ENCODE assay signal across 8 cellular contexts in the genomic region with DNA sequence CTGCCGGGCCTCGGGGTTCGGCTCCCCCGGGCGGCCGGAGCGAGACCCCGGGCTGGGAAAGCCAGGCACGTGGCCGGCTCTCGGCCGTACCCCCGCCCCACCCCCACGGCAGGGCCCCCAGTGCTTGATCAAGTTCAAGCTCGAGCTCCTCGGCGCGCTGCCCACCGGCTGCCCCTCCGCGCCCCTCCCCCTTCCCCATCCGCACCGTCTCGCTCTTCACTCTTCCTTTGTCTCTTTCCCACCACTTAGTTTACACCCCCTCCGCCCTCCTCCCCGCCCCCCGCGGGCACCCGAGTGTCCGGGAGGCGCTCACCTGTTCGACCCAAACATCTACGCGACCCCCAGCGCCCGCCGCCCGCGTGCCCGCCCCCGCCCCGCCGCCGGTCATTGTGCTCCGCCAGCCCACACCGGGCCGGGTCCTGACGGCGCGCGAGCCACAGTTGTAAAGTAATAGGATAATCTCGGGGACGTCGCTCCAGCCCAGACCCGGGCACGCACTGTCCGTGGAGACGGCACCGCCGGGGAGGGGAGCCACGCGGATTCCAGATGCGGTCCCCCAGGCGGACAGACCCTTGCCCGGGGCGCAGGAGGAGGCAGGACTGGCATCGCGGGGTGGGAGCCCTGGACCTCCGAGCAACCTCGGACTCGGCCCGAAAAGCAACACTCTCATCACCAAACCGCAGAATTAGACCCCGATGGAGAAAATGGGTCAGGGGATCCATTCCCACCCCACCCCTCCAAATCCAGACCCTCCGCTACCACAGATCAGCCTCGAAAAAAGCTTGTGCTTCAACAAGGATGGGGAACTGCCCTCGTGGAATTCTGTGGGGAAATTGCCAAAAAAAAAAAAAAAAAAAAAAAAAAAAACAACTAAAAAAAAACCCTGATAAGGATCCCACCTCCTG.
DNase-seq lines count a peak whose midpoint lies in the region; ATAC-seq and TF ChIP-seq lines count a peak whose summit lies in the region.

No MANE protein-coding gene starts in this region.

- no peaks in the 10 kb centered on the region for H3K9me3 Mint-ChIP-seq in progenitor cell of endocrine pancreas (ENCODE audit: low read depth)

- no peaks in the 10 kb centered on the region for H3K9me3 ChIP-seq in cardiac muscle cell (ENCODE audit: low read depth)

- H3K36me3 Mint-ChIP-seq in progenitor cell of endocrine pancreas (ENCODE audit: insufficient read depth) = peaks cover 1% of the 10 kb centered on the region

- H3K27me3 Mint-ChIP-seq in progenitor cell of endocrine pancreas = peaks cover 2% of the 10 kb centered on the region

- DNase-seq in GM12865 (ENCODE audit: low read depth) = no peak
- DNase-seq in NCI-H774 (lab: John Stamatoyannopoulos, UW) = peak; percentile 20
- DNase-seq in activated naive CD4-positive, alpha-beta T cell treated with Interleukin-2 at 50 U/mL for 16 hours = peak; percentile 41
- DNase-seq in cardiac muscle cell (ENCODE audit: low read depth in 1 of 2, low spot score in 1 of 2) = peak in 1 of 2 donors; percentile 64
- peak; percentile 77 for DNase-seq in progenitor cell of endocrine pancreas (ENCODE audit: low spot score, unreplicated experiment)
- DNase-seq in A172 (ENCODE audit: low spot score) = no peak
- no peak for DNase-seq in SKM-1 (lab: John Stamatoyannopoulos, UW; ENCODE audit: unreplicated experiment)

- H3K4me3 ChIP-seq in GM12865 (ENCODE audit: low read depth, low read length) (peak overlapping the region; percentile 61), cardiac muscle cell (peak overlapping the region; percentile 90)

- TF ChIP-seq CTCF in GM12865 (IDR thresholded peaks at IDR 0.05; ENCODE audit: insufficient read depth, low read depth, low read length, missing control alignments) (no peak), cardiac muscle cell (IDR thresholded peaks at IDR 0.05; ENCODE audit: low read depth, low read length) (no peak), progenitor cell of endocrine pancreas (IDR thresholded peaks at IDR 0.05; ENCODE audit: unreplicated experiment) (no peak)

- peaks cover 37% of the 10 kb centered on the region for H3K4me1 Mint-ChIP-seq in progenitor cell of endocrine pancreas (ENCODE audit: low read depth)

- H3K4me3 Mint-ChIP-seq in progenitor cell of endocrine pancreas (ENCODE audit: low read depth) = peak overlapping the region; percentile 83

- H3K27ac ChIP-seq in cardiac muscle cell = peak overlapping the region; percentile 73

- peaks cover 31% of the 10 kb centered on the region for H3K4me1 ChIP-seq in cardiac muscle cell (ENCODE audit: low read depth)

- no peaks in the 10 kb centered on the region for H3K36me3 ChIP-seq in cardiac muscle cell

- H3K27ac Mint-ChIP-seq in progenitor cell of endocrine pancreas = peak overlapping the region; percentile 98

- ATAC-seq in GM18909 (IDR thresholded peaks at IDR 0.05; ENCODE audit: poor library complexity, unreplicated experiment) = no peak

- no peaks in the 10 kb centered on the region for H3K27me3 ChIP-seq in cardiac muscle cell

Comparison
In these comparisons a context has a peak if more than half of its experiments do, and no peak if none do; other contexts are left out.
1. DNase-seq: peak in NCI-H774 (single experiment), activated naive CD4-positive, alpha-beta T cell treated with Interleukin-2 at 50 U/mL for 16 hours (single experiment) and progenitor cell of endocrine pancreas (single experiment); none in GM12865 (single experiment), A172 (single experiment) and SKM-1 (single experiment).